In the genomic region with DNA sequence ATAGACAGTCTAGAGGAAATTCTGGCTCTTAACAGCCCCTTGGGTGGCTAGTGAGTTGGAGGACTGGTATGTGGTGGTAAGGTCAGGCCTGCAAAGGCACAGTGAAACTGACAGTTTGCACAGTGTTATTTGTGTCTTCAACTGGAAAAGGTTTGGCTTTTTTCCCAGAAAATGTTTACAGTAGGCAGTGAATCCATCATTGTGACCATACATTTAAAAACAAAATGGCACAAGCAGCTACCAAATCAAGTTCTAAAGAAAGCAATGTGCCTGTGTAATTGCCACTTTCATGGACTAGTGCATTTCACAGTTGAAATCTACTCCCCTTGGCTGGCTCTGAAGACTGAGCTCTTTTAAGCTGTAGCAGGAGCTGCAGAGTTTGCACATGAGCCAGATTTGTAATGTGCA, we compare ENCODE assay signal across 10 cellular contexts. TPM values are rescaled to one million over a fixed set of nuclear protein-coding genes. Genes with fewer than 3 reads are reported as not detected.
DNase-seq lines count a peak whose midpoint lies in the region; ATAC-seq and TF ChIP-seq lines count a peak whose summit lies in the region.
"Had no signal": no experiment of that assay in that cellular context is flagged by ENCODE, and none has a peak within 500 bp of the region (broad histone marks: within the 10 kb centered on the region; RNA-seq: fewer than 3 reads in every experiment).

No MANE protein-coding gene starts in this region.

- ATAC-seq in GM21825 (IDR thresholded peaks at IDR 0.05; ENCODE audit: unreplicated experiment), result no peak
- ATAC-seq in HG02642 (IDR thresholded peaks at IDR 0.05; ENCODE audit: poor library complexity, unreplicated experiment), result no peak
- ATAC-seq: activated T-cell treated with anti-CD3 and anti-CD28 coated beads, Interleukin-2, amount 50 U/mL, for 72 hours had no signal

- POLR2A ChIA-PET in AG04449 (lab: Yijun Ruan, JAX), result no interaction called here

- CTCF ChIA-PET in AG04449 (lab: Yijun Ruan, JAX), result interaction anchor here (1.1 to 1.8 kb wide), 3 partner anchors 9 to 82 kb away, joined by 3 to 4 read pairs (median 3); no protein-coding TSS in a partner anchor

- no peak overlapping the region for H3K4me3 ChIP-seq in AG04449 (ENCODE audit: low read depth, low read length)

- peak; percentile 83 for DNase-seq in AG04449 (ENCODE audit: low read depth, low spot score)
- DNase-seq in M059J (ENCODE audit: low read depth), result peak; percentile 97
- DNase-seq in SW480 (ENCODE audit: low spot score), result peak; percentile 37
- DNase-seq in hepatic stellate cell (ENCODE audit: low spot score), result peak; percentile 48
- no peak for DNase-seq in SW 1271 (lab: John Stamatoyannopoulos, UW)
- no peak for DNase-seq in SIG-M5 treated with dmso at 0.1 percent for 504 hours (lab: John Stamatoyannopoulos, UW; ENCODE audit: unreplicated experiment)
- DNase-seq: activated T-cell treated with anti-CD3 and anti-CD28 coated beads, Interleukin-2, amount 50 U/mL, for 72 hours had no signal

- TF ChIP-seq CTCF in AG04449 (IDR thresholded peaks at IDR 0.05; ENCODE audit: insufficient read depth, low read length, missing control alignments), result no peak

RNA-seq across cellular contexts. Expression of a gene that starts 24.8 kb away (rescaled TPM):
- total RNA-seq in M059J (2014; rRNA removed; shearing (Covaris generic)), result 68.4 and 94.2 TPM in 2 replicates

RNA-seq across cellular contexts. Expression of a gene that starts 26.8 kb away (rescaled TPM):
- total RNA-seq in M059J (2014; rRNA removed; shearing (Covaris generic)), result 10.3 and 17.2 TPM in 2 replicates

RNA-seq across cellular contexts. Expression of a gene that starts 28.3 kb away (rescaled TPM):
- total RNA-seq in M059J (2014; rRNA removed; shearing (Covaris generic)), result not detected in 2 replicates
- total RNA-seq: skeletal muscle tissue had no signal

RNA-seq across cellular contexts. Expression of a gene that starts 39.3 kb away (rescaled TPM):
- 9.5 and 12.0 TPM in 2 replicates for total RNA-seq in M059J (2014; rRNA removed; shearing (Covaris generic))

Comparison
In these comparisons a context has a peak if more than half of its experiments do, and no peak if none do; other contexts are left out.
1. DNase-seq: peak in AG04449 (single experiment), M059J (single experiment), SW480 (single experiment) and hepatic stellate cell (single experiment); none in SW 1271 (0 of 2) and SIG-M5 treated with dmso at 0.1 percent for 504 hours (single experiment).